ENCODE assay signal across 25 cellular contexts in the genomic region with DNA sequence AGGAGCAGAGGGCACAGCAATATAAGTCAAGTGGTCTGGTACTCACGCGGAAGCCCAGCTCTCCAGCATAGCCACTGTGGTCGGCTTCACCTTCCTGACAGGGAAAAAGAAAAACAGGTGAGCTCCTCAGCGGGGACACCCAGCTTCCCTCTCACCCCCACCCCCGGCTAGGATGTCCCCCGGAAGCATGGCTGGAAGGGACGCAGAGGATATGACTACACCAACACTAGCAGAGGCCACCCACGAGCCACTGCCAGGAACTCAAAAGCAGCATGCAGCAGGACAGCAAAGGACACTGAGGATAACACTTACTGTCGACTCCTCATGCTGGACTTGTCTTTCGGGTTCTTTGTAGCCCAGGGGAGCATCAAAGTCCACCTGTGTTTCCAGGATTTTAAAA.
"Had no signal": no experiment of that assay in that cellular context is flagged by ENCODE, and none has a peak within 500 bp of the region (broad histone marks: within the 10 kb centered on the region; RNA-seq: fewer than 3 reads in every experiment).

No MANE protein-coding gene starts in this region.

- H3K9me3 ChIP-seq: gastrocnemius medialis, ovary, psoas muscle, spleen, thoracic aorta, tibial nerve, upper lobe of left lung had no signal

- DNase-seq: effector CD8-positive, alpha-beta T cell; endodermal cell; foreskin fibroblast; gastrocnemius medialis; head of caudate nucleus; kidney; natural killer cell; occipital lobe; ovary; posterior cingulate gyrus; psoas muscle; right cardiac atrium; spleen; stimulated activated CD4-positive, alpha-beta T cell treated with anti-CD3 and anti-CD28 coated beads, Interleukin-4, amount 100 ng/mL, for 4 hours; stimulated activated naive B cell treated with anti-CD40 and anti-IgM and Interleukin-4, amounts not matched to agents 10 μg/mL and 1 μg/mL and 100 μg/mL, for 72 hours had no signal

- H3K27ac Mint-ChIP-seq: dendritic cell treated with granulocyte-macrophage colony-stimulating factor and Interleukin-4, amounts not matched to agents 40 ng/mL and 50 ng/mL, for 4 days; endodermal cell; memory B cell; natural killer cell; stimulated activated naive CD8-positive, alpha-beta T cell treated with anti-CD3 and anti-CD28 coated beads, Interleukin-15, Interleukin-2, amounts not matched to agents 100 ng/mL and 50 ng/mL, for 24 hours had no signal

- H3K27me3 ChIP-seq: gastrocnemius medialis, ovary, spleen, tibial nerve, upper lobe of left lung had no signal

- ATAC-seq: esophagus mucosa; natural killer cell; stimulated activated naive B cell treated with anti-CD40 and anti-IgM and Interleukin-4, amounts not matched to agents 10 μg/mL and 1 μg/mL and 100 μg/mL, for 72 hours had no signal

- H3K27ac ChIP-seq: epithelial cell of prostate, ovary, psoas muscle, skin epidermis, spleen, thoracic aorta, tibial nerve, upper lobe of left lung had no signal

- H3K27me3 Mint-ChIP-seq: dendritic cell treated with granulocyte-macrophage colony-stimulating factor and Interleukin-4, amounts not matched to agents 40 ng/mL and 50 ng/mL, for 4 days; memory B cell; stimulated activated naive B cell treated with anti-CD40 and anti-IgM and Interleukin-4, amounts not matched to agents 10 μg/mL and 1 μg/mL and 100 μg/mL, for 72 hours; stimulated activated naive CD8-positive, alpha-beta T cell treated with anti-CD3 and anti-CD28 coated beads, Interleukin-15, Interleukin-2, amounts not matched to agents 100 ng/mL and 50 ng/mL, for 24 hours had no signal

- H3K9me3 Mint-ChIP-seq: dendritic cell treated with granulocyte-macrophage colony-stimulating factor and Interleukin-4, amounts not matched to agents 40 ng/mL and 50 ng/mL, for 4 days; endodermal cell; memory B cell; natural killer cell; stimulated activated naive B cell treated with anti-CD40 and anti-IgM and Interleukin-4, amounts not matched to agents 10 μg/mL and 1 μg/mL and 100 μg/mL, for 72 hours; stimulated activated naive CD8-positive, alpha-beta T cell treated with anti-CD3 and anti-CD28 coated beads, Interleukin-15, Interleukin-2, amounts not matched to agents 100 ng/mL and 50 ng/mL, for 24 hours had no signal

- H3K4me3 ChIP-seq: gastrocnemius medialis, lung, ovary, psoas muscle, skin epidermis, spleen, thoracic aorta, tibial nerve, upper lobe of left lung had no signal

- H3K36me3 ChIP-seq: ovary had no signal

- H3K4me3 Mint-ChIP-seq: dendritic cell treated with granulocyte-macrophage colony-stimulating factor and Interleukin-4, amounts not matched to agents 40 ng/mL and 50 ng/mL, for 4 days; endodermal cell; memory B cell; natural killer cell; stimulated activated naive B cell treated with anti-CD40 and anti-IgM and Interleukin-4, amounts not matched to agents 10 μg/mL and 1 μg/mL and 100 μg/mL, for 72 hours; stimulated activated naive CD8-positive, alpha-beta T cell treated with anti-CD3 and anti-CD28 coated beads, Interleukin-15, Interleukin-2, amounts not matched to agents 100 ng/mL and 50 ng/mL, for 24 hours had no signal

- FAIRE-seq: kidney had no signal

- H3K4me1 Mint-ChIP-seq: endodermal cell, memory B cell had no signal

- H3K4me1 ChIP-seq: gastrocnemius medialis, psoas muscle, spleen, tibial nerve, upper lobe of left lung had no signal
